Comparison of ENCODE assay signal across 9 cellular contexts in genomic region chr1:235918032-235918431, GRCh38. TPM values are rescaled to one million over a fixed set of nuclear protein-coding genes. Genes with fewer than 3 reads are reported as not detected.
DNase-seq lines count a peak whose midpoint lies in the region; ATAC-seq and TF ChIP-seq lines count a peak whose summit lies in the region.
"Had no signal": no experiment of that assay in that cellular context is flagged by ENCODE, and none has a peak within 500 bp of the region (broad histone marks: within the 10 kb centered on the region; RNA-seq: fewer than 3 reads in every experiment).

No MANE protein-coding gene starts in this region.

- WGBS in smooth muscle cell (ENCODE audit: low lambda C conversion rate): 95% methylated on average over 13 of the region's 13 CpGs
- WGBS in body of pancreas, 2 donors: 78 to 83% methylated on average over 10 to 13 of the region's 13 CpGs

- H3K36me3 ChIP-seq in HCT116 (ENCODE audit: control insufficient read depth in 1 of 2, insufficient read depth in 2 of 2, low read length in 2 of 2) (no peaks in the 10 kb centered on the region), smooth muscle cell (ENCODE audit: low read depth) (no peaks in the 10 kb centered on the region), body of pancreas (replicated peaks in 1 of 2; ENCODE audit: insufficient read depth in 1 of 2, low read depth in 2 of 2) (no peaks in the 10 kb centered on the region)

- no peaks in the 10 kb centered on the region for H3K9me2 ChIP-seq in HCT116 (ENCODE audit: insufficient read depth)

- TF ChIP-seq CTCF in HCT116 (IDR thresholded peaks at IDR 0.05 in 2 of 3, conservative IDR thresholded peaks at IDR 0.05 in 1 of 3; ENCODE audit: borderline replicate concordance in 1 of 3, insufficient read depth in 1 of 3, low read depth in 2 of 3, low read length in 2 of 3) (no peak), RWPE1 (conservative IDR thresholded peaks at IDR 0.05; ENCODE audit: low read depth) (no peak), smooth muscle cell (IDR thresholded peaks at IDR 0.05; ENCODE audit: borderline replicate concordance, insufficient read depth, poor library complexity, severe bottlenecking) (no peak), body of pancreas (IDR thresholded peaks at IDR 0.05) (no peak)

- H3K9me3 ChIP-seq in HCT116 (ENCODE audit: control insufficient read depth in 1 of 2, insufficient read depth in 1 of 2, low read depth in 1 of 2, low read length in 2 of 2): no peaks in the 10 kb centered on the region
- H3K9me3 ChIP-seq in smooth muscle cell (replicated peaks; ENCODE audit: low read depth): no peaks in the 10 kb centered on the region
- no peaks in the 10 kb centered on the region for H3K9me3 ChIP-seq in body of pancreas

- peaks cover 15 to 51% of the 10 kb centered on the region in 2 experiments for H3K4me1 ChIP-seq in HCT116 (ENCODE audit: control insufficient read depth in 1 of 2, insufficient read depth in 2 of 2, low read length in 2 of 2)
- peaks cover 21% of the 10 kb centered on the region for H3K4me1 ChIP-seq in smooth muscle cell (ENCODE audit: low read depth)
- H3K4me1 ChIP-seq in body of pancreas: no peaks in the 10 kb centered on the region

- no TSS peak for BruUV-seq in HCT116 (replicated peaks; lab: Mats Ljungman, UMichigan)

- peak overlapping the region; percentile 68 for H3K4me2 ChIP-seq in HCT116 (ENCODE audit: low read length)
- no peak overlapping the region for H3K4me2 ChIP-seq in smooth muscle cell

- POLR2A ChIA-PET in HCT116 (lab: Charles Lee) (interaction anchor here (0.7 to 1.3 kb wide), 2 partner anchors 9 to 414 kb away, joined by 3 to 4 read pairs; partner anchors contain the start of gene B3GALNT2), RWPE1 (lab: Yijun Ruan, JAX; ENCODE audit: low non-redundant PET) (no interaction called here)

- H2AFZ ChIP-seq in HCT116 (ENCODE audit: low read depth, low read length, poor library complexity, severe bottlenecking) (no peak overlapping the region), smooth muscle cell (ENCODE audit: low read depth) (no peak overlapping the region)

- TF ChIP-seq RAD21 in HCT116 (IDR thresholded peaks at IDR 0.05; ENCODE audit: low read depth): no peak

- no peaks in the 10 kb centered on the region for H3K79me2 ChIP-seq in HCT116 (ENCODE audit: insufficient read depth, low read length)
- H3K79me2 ChIP-seq in smooth muscle cell (ENCODE audit: low read depth): no peaks in the 10 kb centered on the region

- CTCF ChIA-PET in HCT116 (lab: Charles Lee): interaction anchor here (1.0 to 1.2 kb wide), 3 partner anchors 9 to 75 kb away, joined by 3 to 6 read pairs (median 4); no protein-coding TSS in a partner anchor
- CTCF ChIA-PET in RWPE1 (lab: Yijun Ruan, JAX): interaction anchor here (0.6 to 1.6 kb wide), 4 partner anchors 16 to 686 kb away, joined by 3 to 6 read pairs (median 4); no protein-coding TSS in a partner anchor

- H3F3A ChIP-seq in smooth muscle cell (ENCODE audit: low read depth): peaks cover 18% of the 10 kb centered on the region

- H3K9ac ChIP-seq in HCT116 (ENCODE audit: low read length): no peak overlapping the region
- no peak overlapping the region for H3K9ac ChIP-seq in smooth muscle cell (ENCODE audit: low read depth)

- no peaks in the 10 kb centered on the region for H3K27me3 ChIP-seq in HCT116 (ENCODE audit: insufficient read depth, low read length)
- no peaks in the 10 kb centered on the region for H3K27me3 ChIP-seq in smooth muscle cell (ENCODE audit: low read depth)
- no peaks in the 10 kb centered on the region for H3K27me3 ChIP-seq in body of pancreas

- RAD21 ChIA-PET in HCT116 (lab: Charles Lee; ENCODE audit: low non-redundant PET in 1 of 2, low total read pairs in 2 of 2, uncharacterized antibody in 2 of 2, unreplicated experiment in 2 of 2): no interaction called here

- H4K20me1 ChIP-seq in HCT116 (ENCODE audit: insufficient read depth) (no peaks in the 10 kb centered on the region), smooth muscle cell (ENCODE audit: low read depth) (no peaks in the 10 kb centered on the region)

- intact Hi-C loops in HCT116 (cut with micrococcal nuclease): no loop called here
- intact Hi-C loops in body of pancreas (cut with DNase I): no loop called here

- H3K27ac ChIP-seq in HCT116 (ENCODE audit: low read depth, low read length) (peak overlapping the region; percentile 56; the same call in 1 of the 2 replicates), RWPE1 (peak overlapping the region; percentile 99), epithelial cell of prostate (peak overlapping the region; percentile 98), smooth muscle cell (ENCODE audit: low read depth) (peak overlapping the region; percentile 96), body of pancreas (peak overlapping the region in 1 of 4 donors; percentile 23)

- TF ChIP-seq POLR2A in HCT116 (IDR thresholded peaks at IDR 0.05; ENCODE audit: borderline replicate concordance, extremely low read depth, insufficient read depth, insufficient read length) (no peak), body of pancreas (IDR thresholded peaks at IDR 0.05) (no peak)

- no peak overlapping the region for H3K4me3 ChIP-seq in HCT116 (replicated peaks in 1 of 2; ENCODE audit: low read depth in 1 of 2, low read length in 2 of 2)
- H3K4me3 ChIP-seq in smooth muscle cell: no peak overlapping the region
- H3K4me3 ChIP-seq in body of pancreas: no peak overlapping the region

- DNase-seq in HCT116 (ENCODE audit: low read depth, low spot score): no peak
- DNase-seq in RWPE1 (ENCODE audit: low spot score): no peak
- no peak for DNase-seq in epithelial cell of prostate (ENCODE audit: low read depth, low spot score)
- DNase-seq in smooth muscle cell (lab: John Stamatoyannopoulos, UW; ENCODE audit: unreplicated experiment): no peak
- no peak for DNase-seq in stimulated activated CD4-positive, alpha-beta T cell treated with anti-CD3 and anti-CD28 coated beads, Interleukin-4, amount 100 ng/mL, for 1 hour
- no peak for DNase-seq in body of pancreas
- DNase-seq: activated CD4-positive, CD25-positive, alpha-beta regulatory T cell treated with anti-CD3 and anti-CD28 coated beads, Interleukin-2, amount 50 U/mL, for 72 hours had no signal

- ATAC-seq in HCT116 (no peak), HG03095 (IDR thresholded peaks at IDR 0.05; ENCODE audit: unreplicated experiment) (no peak), body of pancreas (no peak), HG02759 (IDR thresholded peaks at IDR 0.05; ENCODE audit: unreplicated experiment) (no peak)

TF ChIP-seq in HCT116, 20 proteins besides CTCF, POLR2A, EP300 and RAD21:
- TF ChIP-seq MAX (IDR thresholded peaks at IDR 0.05): no peak
- TF ChIP-seq REST (IDR thresholded peaks at IDR 0.05; ENCODE audit: low read depth): no peak
- no peak for TF ChIP-seq JUND (IDR thresholded peaks at IDR 0.05)
- no peak for TF ChIP-seq SIN3A (IDR thresholded peaks at IDR 0.05; ENCODE audit: low read depth)
- no peak for TF ChIP-seq EZH2phosphoT487 (IDR thresholded peaks at IDR 0.05; ENCODE audit: borderline replicate concordance)
- TF ChIP-seq YY1 (IDR thresholded peaks at IDR 0.05; ENCODE audit: extremely low read depth, insufficient replicate concordance, low read depth, low read length): no peak
- TF ChIP-seq TCF7L2 (IDR thresholded peaks at IDR 0.05; ENCODE audit: borderline replicate concordance, extremely low read depth, insufficient read depth, insufficient read length): no peak
- TF ChIP-seq ZFX (IDR thresholded peaks at IDR 0.05): no peak
- TF ChIP-seq CEBPB (IDR thresholded peaks at IDR 0.05; ENCODE audit: low read depth): no peak
- TF ChIP-seq ATF3 (IDR thresholded peaks at IDR 0.05): no peak
- TF ChIP-seq ZNF274 (IDR thresholded peaks at IDR 0.05; ENCODE audit: low read depth, low read length): no peak

RNA-seq across cellular contexts. Expression of gene LYST, which starts 51.3 kb away (rescaled TPM):
- 6.6 TPM for total RNA-seq in HCT116 (2021; ENCODE audit: unreplicated experiment)
- polyA plus RNA-seq in HCT116 (2012): 2.4 and 2.6 TPM in 2 replicates
- total RNA-seq in smooth muscle cell: 13.5 and 18.8 TPM in 2 replicates
- 2.2 and 4.5 TPM in 2 replicates for polyA plus RNA-seq in smooth muscle cell
- total RNA-seq in body of pancreas: 10 to 100 TPM; 16.5 to 21.0 TPM
